Comparison of ENCODE assay signal across 26 cellular contexts in genomic region chr15:38705421-38706219, GRCh38.
DNase-seq lines count a peak whose midpoint lies in the region; ATAC-seq, FAIRE-seq and TF ChIP-seq lines count a peak whose summit lies in the region.
"Had no signal": no experiment of that assay in that cellular context is flagged by ENCODE, and none has a peak within 500 bp of the region (broad histone marks: within the 10 kb centered on the region; RNA-seq: fewer than 3 reads in every experiment).

No MANE protein-coding gene starts in this region.

- H3K18ac ChIP-seq in mesenchymal stem cell (ENCODE audit: low read depth in 1 of 2, low read length in 2 of 2), result no peak overlapping the region

- no peaks in the 10 kb centered on the region for H3K79me1 ChIP-seq in mesenchymal stem cell (replicated peaks; ENCODE audit: low read length, poor library complexity, severe bottlenecking)

- no peak overlapping the region for H2BK5ac ChIP-seq in mesenchymal stem cell (ENCODE audit: low read depth, low read length, poor library complexity, severe bottlenecking)

- H4K20me1 ChIP-seq in BLaER1 (no peaks in the 10 kb centered on the region), astrocyte (ENCODE audit: insufficient read depth, low read length) (no peaks in the 10 kb centered on the region)

- CTCF ChIA-PET in activated naive CD4-positive, alpha-beta T cell treated with anti-CD3 and anti-CD28 coated beads, Interleukin-2, amount 10 ng/mL, durations not matched to agents 7 days and 5 days (lab: Charles Lee), result interaction anchor here (0.8 to 4.5 kb wide), 8 partner anchors 17 to 1052 kb away, joined by 3 to 33 read pairs (median 5); partner anchors contain the start of gene THBS1

- no peaks in the 10 kb centered on the region for H3K27me3 Mint-ChIP-seq in astrocyte (ENCODE audit: low read depth, unreplicated experiment)
- peaks cover 26% of the 10 kb centered on the region for H3K27me3 Mint-ChIP-seq in activated naive CD4-positive, alpha-beta T cell treated with anti-CD3 and anti-CD28 coated beads, Interleukin-2, amount 10 ng/mL, durations not matched to agents 7 days and 5 days
- H3K27me3 Mint-ChIP-seq: CD4-positive, alpha-beta T cell; T-cell had no signal

- H3K4me3 ChIP-seq in BLaER1 (no peak overlapping the region), astrocyte (ENCODE audit: insufficient read depth, low read depth, low read length) (no peak overlapping the region), mesenchymal stem cell (ENCODE audit: insufficient read depth in 1 of 2, low read depth in 1 of 2, low read length in 2 of 2) (peak overlapping the region in 1 of 2 experiments; percentile 37)
- H3K4me3 ChIP-seq: breast epithelium, coronary artery, PC-9 had no signal

- H3K4ac ChIP-seq in mesenchymal stem cell (ENCODE audit: low read depth in 1 of 2, low read length in 2 of 2), result no peak overlapping the region

- DNase-seq in HCEC 1CT (peak; percentile 11), astrocyte (ENCODE audit: low read depth) (no peak), mesenchymal stem cell (no peak), RKO (ENCODE audit: low spot score) (no peak)
- no peak for DNase-seq in activated naive CD4-positive, alpha-beta T cell treated with anti-CD3 and anti-CD28 coated beads, Interleukin-2, amount 50 U/mL, for 16 hours
- no peak for DNase-seq in activated naive CD4-positive, alpha-beta T cell treated with anti-CD3 and anti-CD28 coated beads, Interleukin-2, amount 10 ng/mL, durations not matched to agents 7 days and 5 days
- DNase-seq: ACHN; CD4-positive, alpha-beta T cell; DMS 273 treated with DMSO at 0.1 percent for 48 hours; endodermal cell; GDM1; H9; left colon; NCI-H1417 treated with DMSO at 0.1 percent for 48 hours; NCI-H748 treated with DMSO at 0.1 percent for 48 hours; PC-9; posterior cingulate gyrus; substantia nigra; T-cell had no signal

- no peak overlapping the region for H2BK15ac ChIP-seq in mesenchymal stem cell (ENCODE audit: low read depth, poor library complexity, severe bottlenecking)

- TF ChIP-seq CTCF in astrocyte (IDR thresholded peaks at IDR 0.05; ENCODE audit: insufficient read depth, low read depth, low read length), result no peak

- WGBS in mesenchymal stem cell, result 71% methylated on average over 10 of the region's 11 CpGs

- H3K27ac ChIP-seq in BLaER1, result no peak overlapping the region
- H3K27ac ChIP-seq in astrocyte (ENCODE audit: low read depth, low read length), result no peak overlapping the region
- no peak overlapping the region for H3K27ac ChIP-seq in mesenchymal stem cell (ENCODE audit: low read length, poor library complexity, severe bottlenecking)
- H3K27ac ChIP-seq: breast epithelium, coronary artery, PC-9 had no signal

- H3K9me3 ChIP-seq in BLaER1, result no peaks in the 10 kb centered on the region
- no peaks in the 10 kb centered on the region for H3K9me3 ChIP-seq in astrocyte (ENCODE audit: insufficient read depth, low read depth, low read length)
- H3K9me3 ChIP-seq in mesenchymal stem cell (ENCODE audit: control insufficient read depth, low read length), result no peaks in the 10 kb centered on the region
- H3K9me3 ChIP-seq: breast epithelium had no signal

- H3K9me3 Mint-ChIP-seq in astrocyte (ENCODE audit: unreplicated experiment), result no peaks in the 10 kb centered on the region
- no peaks in the 10 kb centered on the region for H3K9me3 Mint-ChIP-seq in activated naive CD4-positive, alpha-beta T cell treated with anti-CD3 and anti-CD28 coated beads, Interleukin-2, amount 10 ng/mL, durations not matched to agents 7 days and 5 days
- H3K9me3 Mint-ChIP-seq: activated T-helper 1 cell treated with anti-CD3 and anti-CD28 coated beads, Interleukin-12 subunit alpha, Interleukin-12 subunit beta, Interleukin-2, Interleukin-4 antibody, amounts not matched to agents 30 ng/mL and 10 ng/mL and 1 ng/mL, durations not matched to agents 14 hours and 24 hours and 36 hours; CD4-positive, alpha-beta T cell; endodermal cell; H9; natural killer cell treated with Interleukin-12 subunit alpha and Interleukin-12 subunit beta and Interleukin-15 and Interleukin-18, amount 100 ng/mL, for 72 hours; T-cell had no signal

- peak overlapping the region in 1 of 2 experiments; percentile 75 for H2BK12ac ChIP-seq in mesenchymal stem cell (ENCODE audit: low read length in 2 of 2)

- H4K8ac ChIP-seq in mesenchymal stem cell (ENCODE audit: low read length), result no peak overlapping the region

- no peak for ATAC-seq in GM18870 (IDR thresholded peaks at IDR 0.05; ENCODE audit: unreplicated experiment)
- ATAC-seq: left colon; natural killer cell treated with Interleukin-12 subunit alpha and Interleukin-12 subunit beta and Interleukin-15 and Interleukin-18, amount 100 ng/mL, for 72 hours; T-cell had no signal

- H3K27me3 ChIP-seq in BLaER1 (no peaks in the 10 kb centered on the region), astrocyte (ENCODE audit: insufficient read depth, low read length) (no peaks in the 10 kb centered on the region), mesenchymal stem cell (ENCODE audit: control insufficient read depth in 1 of 2, insufficient read depth in 1 of 2, low read length in 2 of 2) (peaks cover 0 to 8% of the 10 kb centered on the region in 2 experiments)
- H3K27me3 ChIP-seq: breast epithelium had no signal

- no peak overlapping the region for H3K4me3 Mint-ChIP-seq in astrocyte (ENCODE audit: unreplicated experiment)
- H3K4me3 Mint-ChIP-seq in activated naive CD4-positive, alpha-beta T cell treated with anti-CD3 and anti-CD28 coated beads, Interleukin-2, amount 10 ng/mL, durations not matched to agents 7 days and 5 days, result no peak overlapping the region
- H3K4me3 Mint-ChIP-seq: activated T-helper 1 cell treated with anti-CD3 and anti-CD28 coated beads, Interleukin-12 subunit alpha, Interleukin-12 subunit beta, Interleukin-2, Interleukin-4 antibody, amounts not matched to agents 30 ng/mL and 10 ng/mL and 1 ng/mL, durations not matched to agents 14 hours and 24 hours and 36 hours; CD4-positive, alpha-beta T cell; endodermal cell; H9; natural killer cell treated with Interleukin-12 subunit alpha and Interleukin-12 subunit beta and Interleukin-15 and Interleukin-18, amount 100 ng/mL, for 72 hours; T-cell had no signal

- no peak overlapping the region for H3K27ac Mint-ChIP-seq in astrocyte (ENCODE audit: unreplicated experiment)
- no peak overlapping the region for H3K27ac Mint-ChIP-seq in activated naive CD4-positive, alpha-beta T cell treated with anti-CD3 and anti-CD28 coated beads, Interleukin-2, amount 10 ng/mL, durations not matched to agents 7 days and 5 days
- H3K27ac Mint-ChIP-seq: activated T-helper 1 cell treated with anti-CD3 and anti-CD28 coated beads, Interleukin-12 subunit alpha, Interleukin-12 subunit beta, Interleukin-2, Interleukin-4 antibody, amounts not matched to agents 30 ng/mL and 10 ng/mL and 1 ng/mL, durations not matched to agents 14 hours and 24 hours and 36 hours; CD4-positive, alpha-beta T cell; endodermal cell; natural killer cell treated with Interleukin-12 subunit alpha and Interleukin-12 subunit beta and Interleukin-15 and Interleukin-18, amount 100 ng/mL, for 72 hours; T-cell had no signal

- H3K4me1 ChIP-seq in BLaER1, result peaks cover 19% of the 10 kb centered on the region
- peaks cover 14% of the 10 kb centered on the region for H3K4me1 ChIP-seq in astrocyte (ENCODE audit: insufficient read depth, low read length)
- peaks cover 2% of the 10 kb centered on the region for H3K4me1 ChIP-seq in mesenchymal stem cell (ENCODE audit: control insufficient read depth, insufficient read depth, low read depth, low read length)
- H3K4me1 ChIP-seq: breast epithelium had no signal

- no peaks in the 10 kb centered on the region for H3K36me3 ChIP-seq in BLaER1
- no peaks in the 10 kb centered on the region for H3K36me3 ChIP-seq in astrocyte (ENCODE audit: insufficient read depth, low read length)
- no peaks in the 10 kb centered on the region for H3K36me3 ChIP-seq in mesenchymal stem cell (ENCODE audit: control insufficient read depth in 1 of 2, insufficient read depth in 2 of 2, low read depth in 1 of 2, low read length in 2 of 2)
- H3K36me3 ChIP-seq: breast epithelium had no signal

- peak; percentile 83 for FAIRE-seq in astrocyte (lab: Jason Lieb, UNC)
- FAIRE-seq: TTC549 had no signal

- H3K9ac ChIP-seq in BLaER1 (no peak overlapping the region), astrocyte (ENCODE audit: low read length) (no peak overlapping the region), mesenchymal stem cell (ENCODE audit: low read length) (no peak overlapping the region)

- H3K4me2 ChIP-seq in BLaER1 (peak overlapping the region; percentile 39), astrocyte (ENCODE audit: low read length) (peak overlapping the region; percentile 43), mesenchymal stem cell (ENCODE audit: low read length, poor library complexity, severe bottlenecking) (no peak overlapping the region)
- H3K4me2 ChIP-seq: PC-9 had no signal

- peak overlapping the region; percentile 21 for H2BK120ac ChIP-seq in mesenchymal stem cell (ENCODE audit: low read depth, low read length)

- H3K4me1 Mint-ChIP-seq in astrocyte (ENCODE audit: low read depth, unreplicated experiment), result peaks cover 20% of the 10 kb centered on the region
- H3K4me1 Mint-ChIP-seq in activated naive CD4-positive, alpha-beta T cell treated with anti-CD3 and anti-CD28 coated beads, Interleukin-2, amount 10 ng/mL, durations not matched to agents 7 days and 5 days, result peaks cover 20% of the 10 kb centered on the region

- H3K79me2 ChIP-seq in astrocyte (ENCODE audit: insufficient read depth, low read length), result no peaks in the 10 kb centered on the region

- H2AFZ ChIP-seq in astrocyte (ENCODE audit: low read depth, low read length), result peak overlapping the region; percentile 44
- H2AFZ ChIP-seq in mesenchymal stem cell (ENCODE audit: low read depth, low read length), result no peak overlapping the region
- H2AFZ ChIP-seq: PC-9 had no signal

- H2AK5ac ChIP-seq in mesenchymal stem cell (ENCODE audit: low read length, severe bottlenecking), result peak overlapping the region; percentile 68

- H3K14ac ChIP-seq in mesenchymal stem cell (ENCODE audit: low read length in 2 of 2), result no peak overlapping the region

- H4K91ac ChIP-seq in mesenchymal stem cell (ENCODE audit: low read length), result peak overlapping the region; percentile 18

- no peaks in the 10 kb centered on the region for H3K36me3 Mint-ChIP-seq in astrocyte (ENCODE audit: low read depth, unreplicated experiment)
- no peaks in the 10 kb centered on the region for H3K36me3 Mint-ChIP-seq in activated naive CD4-positive, alpha-beta T cell treated with anti-CD3 and anti-CD28 coated beads, Interleukin-2, amount 10 ng/mL, durations not matched to agents 7 days and 5 days
- H3K36me3 Mint-ChIP-seq: natural killer cell treated with Interleukin-12 subunit alpha and Interleukin-12 subunit beta and Interleukin-15 and Interleukin-18, amount 100 ng/mL, for 72 hours; T-cell had no signal

- H3K23ac ChIP-seq in mesenchymal stem cell (ENCODE audit: low read length in 2 of 2), result no peak overlapping the region
